ENCODE assay signal across 19 cellular contexts in the genomic region with DNA sequence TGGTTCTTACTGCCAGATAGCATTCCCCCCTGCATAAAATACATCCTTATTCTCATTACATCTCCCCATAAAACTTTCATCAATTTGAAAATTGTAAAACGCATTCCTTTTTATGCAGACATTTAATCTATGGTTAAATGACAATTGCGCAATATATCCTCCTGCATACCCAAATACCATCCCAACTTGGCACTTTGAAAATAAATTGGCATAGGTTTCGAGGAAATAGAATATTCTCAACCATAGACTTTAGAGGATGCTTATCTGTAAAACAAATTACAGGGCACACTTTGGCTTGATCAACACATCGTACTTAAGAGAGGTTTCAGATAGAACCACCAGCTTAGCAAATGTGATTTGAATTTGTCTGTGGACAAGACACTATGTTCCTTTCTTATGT. TPM values are rescaled to one million over a fixed set of nuclear protein-coding genes. Genes with fewer than 3 reads are reported as not detected.
DNase-seq lines count a peak whose midpoint lies in the region; ATAC-seq, FAIRE-seq and TF ChIP-seq lines count a peak whose summit lies in the region.
"Had no signal": no experiment of that assay in that cellular context is flagged by ENCODE, and none has a peak within 500 bp of the region (broad histone marks: within the 10 kb centered on the region; RNA-seq: fewer than 3 reads in every experiment).

No MANE protein-coding gene starts in this region.

- in situ Hi-C loops in K562 (cut with MboI): no loop called here

- H3K4me2 ChIP-seq in K562 (ENCODE audit: insufficient read depth, low read length): no peak overlapping the region
- H3K4me2 ChIP-seq: KMS-11 had no signal

- CTCF ChIA-PET in K562 (lab: Yijun Ruan, JAX; ENCODE audit: low intra/inter-chr PET ratio): no interaction called here
- CTCF ChIA-PET in WTC11 (lab: Charles Lee): no interaction called here

- no peaks in the 10 kb centered on the region for H3K9me3 ChIP-seq in K562 (replicated peaks; ENCODE audit: control insufficient read depth, insufficient read depth, low read depth, low read length)
- H3K9me3 ChIP-seq: HAP-1, MG63 had no signal

- H3K4me1 ChIP-seq in K562 (replicated peaks in 1 of 2; ENCODE audit: control insufficient read depth in 2 of 2, insufficient read depth in 2 of 2, low read length in 2 of 2) (peaks cover 0 to 5% of the 10 kb centered on the region in 2 experiments; a peak in 2 of 5 replicates), rectal smooth muscle tissue (ENCODE audit: control insufficient read depth, insufficient read depth, low read length) (peaks cover 18% of the 10 kb centered on the region)
- H3K4me1 ChIP-seq: HAP-1 had no signal

- POLR2A ChIA-PET in K562 (lab: Yijun Ruan, JAX): no interaction called here
- POLR2A ChIA-PET in WTC11 (lab: Charles Lee): no interaction called here

- TF ChIP-seq RAD21 in Ishikawa (IDR thresholded peaks at IDR 0.05; ENCODE audit: low read depth): no peak
- no peak for TF ChIP-seq RAD21 in K562 (CRISPR knock-in tag; conservative IDR thresholded peaks at IDR 0.05 in 1 of 2, IDR thresholded peaks at IDR 0.05 in 1 of 2)

- H3K4me3 Mint-ChIP-seq in WTC11: no peak overlapping the region
- H3K4me3 Mint-ChIP-seq: CD14-positive monocyte had no signal

- H3K9ac ChIP-seq in K562 (ENCODE audit: insufficient read depth in 1 of 2, low read depth in 2 of 2, low read length in 2 of 2) (no peak overlapping the region), rectal smooth muscle tissue (ENCODE audit: low read length) (no peak overlapping the region)
- H3K9ac ChIP-seq: KMS-11 had no signal

- no peak for TF ChIP-seq CTCF in K562 (IDR thresholded peaks at IDR 0.05 in 2 of 3, conservative IDR thresholded peaks at IDR 0.05 in 1 of 3; ENCODE audit: insufficient read depth in 2 of 3, low read depth in 1 of 3, low read length in 3 of 3)
- TF ChIP-seq CTCF in WTC11 (IDR thresholded peaks at IDR 0.05): no peak

- no peak overlapping the region for H3K27ac Mint-ChIP-seq in WTC11
- H3K27ac Mint-ChIP-seq: CD14-positive monocyte had no signal

- peaks cover 8% of the 10 kb centered on the region for H3K9me3 Mint-ChIP-seq in WTC11

- intact Hi-C loops in K562 (cut with micrococcal nuclease): no loop called here

- FAIRE-seq in K562 (lab: Jason Lieb, UNC): no peak

- 87% methylated on average over 4 of the region's 4 CpGs for WGBS in K562 (ENCODE audit: insufficient coverage, low coverage, missing lambda C conversion rate)

- BruUV-seq in K562 (replicated peaks; lab: Mats Ljungman, UMichigan): no TSS peak

- no peak overlapping the region for H3K4me3 ChIP-seq in K562
- H3K4me3 ChIP-seq in rectal smooth muscle tissue (ENCODE audit: low read length): no peak overlapping the region
- H3K4me3 ChIP-seq: HAP-1, MG63 had no signal

- no peak overlapping the region for H3K27ac ChIP-seq in K562 (ENCODE audit: extremely low read depth, low read depth, low read length)
- H3K27ac ChIP-seq in rectal smooth muscle tissue (ENCODE audit: low read depth, low read length): peak overlapping the region; percentile 67
- H3K27ac ChIP-seq: KMS-11 had no signal

- H2AFZ ChIP-seq in K562 (ENCODE audit: low read depth, low read length): no peak overlapping the region

- no peak for TF ChIP-seq POLR2A in K562 (conservative IDR thresholded peaks at IDR 0.05)

- H3K36me3 ChIP-seq in K562 (ENCODE audit: control insufficient read depth, insufficient read depth, low read length) (no peaks in the 10 kb centered on the region), rectal smooth muscle tissue (ENCODE audit: control insufficient read depth, insufficient read depth, low read length) (no peaks in the 10 kb centered on the region)
- H3K36me3 ChIP-seq: HAP-1, MG63 had no signal

- no peaks in the 10 kb centered on the region for H3K79me2 ChIP-seq in K562 (ENCODE audit: control insufficient read depth, insufficient read depth, low read length)

- H4K20me1 ChIP-seq in K562 (replicated peaks; ENCODE audit: control insufficient read depth, insufficient read depth, low read length): no peaks in the 10 kb centered on the region

- no peak for TF ChIP-seq EP300 in Ishikawa (IDR thresholded peaks at IDR 0.05; ENCODE audit: borderline replicate concordance)
- TF ChIP-seq EP300 in K562 (IDR thresholded peaks at IDR 0.05; ENCODE audit: low read length): no peak

- ATAC-seq in K562 (no peak), WTC11 (no peak)
- ATAC-seq: Panc1 had no signal

- no peaks in the 10 kb centered on the region for H3K36me3 Mint-ChIP-seq in WTC11
- H3K36me3 Mint-ChIP-seq: CD14-positive monocyte had no signal

- H3K4me1 Mint-ChIP-seq in WTC11: peaks cover 5% of the 10 kb centered on the region
- H3K4me1 Mint-ChIP-seq: CD14-positive monocyte had no signal

- no peaks in the 10 kb centered on the region for H3K27me3 Mint-ChIP-seq in WTC11 (ENCODE audit: low read depth)

- no peaks in the 10 kb centered on the region for H3K9me1 ChIP-seq in K562 (ENCODE audit: control insufficient read depth, insufficient read depth, low read length)

- H3K27me3 ChIP-seq in K562 (ENCODE audit: control insufficient read depth in 2 of 2, insufficient read depth in 2 of 2, low read length in 2 of 2): no peaks in the 10 kb centered on the region
- no peaks in the 10 kb centered on the region for H3K27me3 ChIP-seq in rectal smooth muscle tissue (ENCODE audit: control insufficient read depth, insufficient read depth, low read length)
- H3K27me3 ChIP-seq: MG63 had no signal

- DNase-seq in EL (peak; percentile 16), K562 (ENCODE audit: extremely low read depth in 1 of 4, low spot score in 3 of 4) (no peak), cerebellum (ENCODE audit: low spot score) (no peak), NOMO-1 treated with DMSO at 0.1 percent for 48 hours (lab: John Stamatoyannopoulos, UW; ENCODE audit: unreplicated experiment) (no peak), WTC11 (ENCODE audit: low spot score) (no peak)
- DNase-seq: AML-193, DMS79 treated with DMSO at 0.1 percent for 48 hours, MG63, NCI-H1048, NCI-H1436, NCI-H2029, NCI-H2171 had no signal

TF ChIP-seq in Ishikawa, 13 proteins besides CTCF, POLR2A, EP300 and RAD21:
- peak; percentile 97 for TF ChIP-seq CEBPB (IDR thresholded peaks at IDR 0.05)
- no peak for TF ChIP-seq TEAD4 (IDR thresholded peaks at IDR 0.05)
- no peak for TF ChIP-seq ZBTB7A (IDR thresholded peaks at IDR 0.05; ENCODE audit: low read depth)
- no peak for TF ChIP-seq NFIC (IDR thresholded peaks at IDR 0.05)
- no peak for TF ChIP-seq TCF12 (IDR thresholded peaks at IDR 0.05; ENCODE audit: low read depth)

TF ChIP-seq in K562, 482 proteins besides CTCF, POLR2A, EP300 and RAD21 (continues in another document):
- no peak for TF ChIP-seq SIRT6 (IDR thresholded peaks at IDR 0.05; ENCODE audit: low read depth, low read length)
- no peak for TF ChIP-seq ZNF764 (CRISPR knock-in tag; IDR thresholded peaks at IDR 0.05; ENCODE audit: low read depth)
- TF ChIP-seq CEBPG (CRISPR knock-in tag; IDR thresholded peaks at IDR 0.05): no peak
- peak; percentile 62 to 96 for TF ChIP-seq CEBPG (tag; conservative IDR thresholded peaks at IDR 0.05 in 1 of 2, IDR thresholded peaks at IDR 0.05 in 1 of 2)
- peak; percentile 93 for TF ChIP-seq CEBPB (tag; IDR thresholded peaks at IDR 0.05)
- TF ChIP-seq, protein P1, sequence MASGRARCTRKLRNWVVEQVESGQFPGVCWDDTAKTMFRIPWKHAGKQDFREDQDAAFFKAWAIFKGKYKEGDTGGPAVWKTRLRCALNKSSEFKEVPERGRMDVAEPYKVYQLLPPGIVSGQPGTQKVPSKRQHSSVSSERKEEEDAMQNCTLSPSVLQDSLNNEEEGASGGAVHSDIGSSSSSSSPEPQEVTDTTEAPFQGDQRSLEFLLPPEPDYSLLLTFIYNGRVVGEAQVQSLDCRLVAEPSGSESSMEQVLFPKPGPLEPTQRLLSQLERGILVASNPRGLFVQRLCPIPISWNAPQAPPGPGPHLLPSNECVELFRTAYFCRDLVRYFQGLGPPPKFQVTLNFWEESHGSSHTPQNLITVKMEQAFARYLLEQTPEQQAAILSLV (tag; IDR thresholded peaks at IDR 0.05): 0 out of 2 replicates have a peak, but pooled peaks have one; percentile 23

RNA-seq across cellular contexts. Expression of a gene that starts 31.0 kb away (rescaled TPM):
- total RNA-seq in K562 (2011; cell fraction: chromatin; rRNA removed; ENCODE audit: low replicate concordance): 11.7 and 16.8 TPM in 2 replicates
- 12.2 and 13.9 TPM in 2 replicates for total RNA-seq in K562 (2011; cell fraction: nucleolus; rRNA removed)
- 12.6 and 12.7 TPM in 2 replicates for total RNA-seq in K562 (2011; cell fraction: nucleoplasm; rRNA removed)
- total RNA-seq in K562 (2014; rRNA removed) (65.1 and 71.8 TPM in 2 replicates), K562 (2014; rRNA removed; fragmentation: Illumina TruSeq; extraction: Trizol) (81.0 and 86.4 TPM in 2 replicates), K562 (2015; rRNA removed; fragmentation: Illumina TruSeq; extraction: Trizol) (87.7 and 92.4 TPM in 2 replicates), K562 (2021) (70.5 and 74.6 TPM in 2 replicates), cerebellum (10.5 TPM), WTC11 (2021) (0.14 to 0.28 TPM (median 0.27 TPM) in 3 replicates)
- polyA plus RNA-seq in K562 (2011; rRNA removed) (29.3 and 43.5 TPM in 2 replicates), K562 (2014; fragmentation: Illumina TruSeq; extraction: Trizol) (66.6 and 73.8 TPM in 2 replicates), K562 (2014; fragmentation: Nextera tagmentation; extraction: Ambion mirVana) (10 to 100 TPM; 20.6 to 31.5 TPM), K562 (2014; rRNA removed) (63.4 and 69.0 TPM in 2 replicates)
- polyA plus RNA-seq in K562 (2011; cell fraction: cytosol; rRNA removed): 22.5 and 40.5 TPM in 2 replicates
- 14.2 and 19.0 TPM in 2 replicates for polyA plus RNA-seq in K562 (2011; cell fraction: nucleus; rRNA removed)
- 44.5 and 64.1 TPM in 2 replicates for polyA plus RNA-seq in K562 (2012)
- polyA minus RNA-seq in K562 (2011; rRNA and poly(A)+ RNA removed): 31.3 and 39.1 TPM in 2 replicates
- polyA minus RNA-seq in K562 (2011; cell fraction: cytosol; rRNA and poly(A)+ RNA removed): 23.3 and 34.4 TPM in 2 replicates
- polyA minus RNA-seq in K562 (2011; cell fraction: nucleus; rRNA and poly(A)+ RNA removed): 26.5 and 38.9 TPM in 2 replicates
- total RNA-seq: SK-MEL-5 had no signal
